ENCODE assay signal across 1 cellular context in the genomic region with DNA sequence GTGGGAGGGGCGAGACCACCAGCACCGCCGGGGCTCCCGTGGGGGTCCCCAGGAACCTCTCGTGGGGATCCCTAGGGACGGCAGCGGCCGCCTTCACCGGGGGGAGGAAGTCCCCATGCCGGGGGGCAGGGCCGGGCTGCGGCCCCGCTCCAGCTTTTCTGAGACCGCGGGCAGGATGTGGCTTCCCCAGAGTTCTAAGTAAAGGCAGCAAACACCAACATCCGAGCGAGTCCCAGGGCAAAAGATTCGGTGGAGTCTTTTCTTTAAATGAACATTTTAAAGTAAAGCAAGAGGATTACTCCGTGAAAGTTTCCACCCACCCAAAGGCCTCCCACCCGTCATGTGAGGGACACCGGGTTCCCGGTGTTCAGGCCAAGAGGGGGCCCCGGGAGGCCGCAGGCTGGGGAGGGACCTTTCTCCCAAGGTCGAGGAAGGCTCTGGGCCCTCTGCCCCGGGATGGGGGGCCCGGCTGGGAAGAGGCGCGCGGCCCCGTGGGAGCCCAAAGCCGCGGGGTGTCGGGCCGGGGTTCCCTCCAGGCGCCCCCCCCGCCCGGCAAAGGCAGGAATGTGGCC.
A peak's percentile ranks its signal among the peaks of the same experiment; 100 is the strongest.
TF ChIP-seq lines count a peak whose summit lies in the region.

No MANE protein-coding gene starts in this region.

TF ChIP-seq in HepG2, 621 proteins besides CTCF, POLR2A, EP300 and RAD21 (continued from another document):
- TF ChIP-seq, protein P1, sequence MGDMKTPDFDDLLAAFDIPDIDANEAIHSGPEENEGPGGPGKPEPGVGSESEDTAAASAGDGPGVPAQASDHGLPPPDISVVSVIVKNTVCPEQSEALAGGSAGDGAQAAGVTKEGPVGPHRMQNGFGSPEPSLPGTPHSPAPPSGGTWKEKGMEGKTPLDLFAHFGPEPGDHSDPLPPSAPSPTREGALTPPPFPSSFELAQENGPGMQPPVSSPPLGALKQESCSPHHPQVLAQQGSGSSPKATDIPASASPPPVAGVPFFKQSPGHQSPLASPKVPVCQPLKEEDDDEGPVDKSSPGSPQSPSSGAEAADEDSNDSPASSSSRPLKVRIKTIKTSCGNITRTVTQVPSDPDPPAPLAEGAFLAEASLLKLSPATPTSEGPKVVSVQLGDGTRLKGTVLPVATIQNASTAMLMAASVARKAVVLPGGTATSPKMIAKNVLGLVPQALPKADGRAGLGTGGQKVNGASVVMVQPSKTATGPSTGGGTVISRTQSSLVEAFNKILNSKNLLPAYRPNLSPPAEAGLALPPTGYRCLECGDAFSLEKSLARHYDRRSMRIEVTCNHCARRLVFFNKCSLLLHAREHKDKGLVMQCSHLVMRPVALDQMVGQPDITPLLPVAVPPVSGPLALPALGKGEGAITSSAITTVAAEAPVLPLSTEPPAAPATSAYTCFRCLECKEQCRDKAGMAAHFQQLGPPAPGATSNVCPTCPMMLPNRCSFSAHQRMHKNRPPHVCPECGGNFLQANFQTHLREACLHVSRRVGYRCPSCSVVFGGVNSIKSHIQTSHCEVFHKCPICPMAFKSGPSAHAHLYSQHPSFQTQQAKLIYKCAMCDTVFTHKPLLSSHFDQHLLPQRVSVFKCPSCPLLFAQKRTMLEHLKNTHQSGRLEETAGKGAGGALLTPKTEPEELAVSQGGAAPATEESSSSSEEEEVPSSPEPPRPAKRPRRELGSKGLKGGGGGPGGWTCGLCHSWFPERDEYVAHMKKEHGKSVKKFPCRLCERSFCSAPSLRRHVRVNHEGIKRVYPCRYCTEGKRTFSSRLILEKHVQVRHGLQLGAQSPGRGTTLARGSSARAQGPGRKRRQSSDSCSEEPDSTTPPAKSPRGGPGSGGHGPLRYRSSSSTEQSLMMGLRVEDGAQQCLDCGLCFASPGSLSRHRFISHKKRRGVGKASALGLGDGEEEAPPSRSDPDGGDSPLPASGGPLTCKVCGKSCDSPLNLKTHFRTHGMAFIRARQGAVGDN (CRISPR knock-in tag; IDR thresholded peaks at IDR 0.05), result peak; percentile 79
- 0 out of 2 replicates have a peak, but pooled peaks have one; percentile 54 for TF ChIP-seq ZNF790 (CRISPR knock-in tag; IDR thresholded peaks at IDR 0.05; ENCODE audit: borderline replicate concordance)
TF ChIP-seq in HepG2: peak in this region for 21.
